In genomic region chr16:17290237-17290636, GRCh38 we compare ENCODE assay signal across 25 cellular contexts.
"Had no signal": no experiment of that assay in that cellular context is flagged by ENCODE, and none has a peak within 500 bp of the region (broad histone marks: within the 10 kb centered on the region; RNA-seq: fewer than 3 reads in every experiment).

No MANE protein-coding gene starts in this region.

- H3K36me3 ChIP-seq: brain microvascular endothelial cell, cardiac muscle cell had no signal

- H3K4me3 ChIP-seq: cardiac muscle cell had no signal

- H3K4me3 Mint-ChIP-seq: activated CD8-positive, alpha-beta T cell treated with anti-CD3 and anti-CD28 coated beads, Interleukin-2, amount 10 ng/mL, durations not matched to agents 7 days and 5 days; activated naive CD8-positive, alpha-beta T cell treated with anti-CD3 and anti-CD28 coated beads, Interleukin-2, amount 50 U/mL, for 24 hours; T-helper 17 cell; WTC11 had no signal

- H3K9me3 Mint-ChIP-seq: activated naive CD8-positive, alpha-beta T cell treated with anti-CD3 and anti-CD28 coated beads, Interleukin-2, amount 50 U/mL, for 24 hours; WTC11 had no signal

- H3K27ac Mint-ChIP-seq: activated naive CD4-positive, alpha-beta T cell treated with anti-CD3 and anti-CD28 coated beads, Interleukin-2, amount 50 U/mL, for 72 hours; activated naive CD8-positive, alpha-beta T cell treated with anti-CD3 and anti-CD28 coated beads, Interleukin-2, amount 50 U/mL, for 24 hours; T-helper 17 cell; WTC11 had no signal

- H3K27ac ChIP-seq: brain microvascular endothelial cell, cardiac muscle cell had no signal

- H3K27me3 Mint-ChIP-seq: activated naive CD8-positive, alpha-beta T cell treated with anti-CD3 and anti-CD28 coated beads, Interleukin-2, amount 50 U/mL, for 24 hours; T-helper 17 cell had no signal

- ATAC-seq: activated CD8-positive, alpha-beta T cell treated with anti-CD3 and anti-CD28 coated beads, Interleukin-2, amount 10 ng/mL, durations not matched to agents 7 days and 5 days; activated naive CD4-positive, alpha-beta T cell treated with anti-CD3 and anti-CD28 coated beads, Interleukin-2, amount 50 U/mL, for 72 hours; activated naive CD8-positive, alpha-beta T cell treated with anti-CD3 and anti-CD28 coated beads, Interleukin-2, amount 50 U/mL, for 24 hours; T-helper 17 cell; WTC11 had no signal

- DNase-seq: activated CD4-positive, alpha-beta T cell treated with anti-CD3 and anti-CD28 coated beads for 48 hours; activated CD4-positive, alpha-beta T cell treated with anti-CD3 and anti-CD28 coated beads, Interleukin-2, amount 50 U/mL, for 4 hours; activated CD4-positive, CD25-positive, alpha-beta regulatory T cell treated with anti-CD3 and anti-CD28 coated beads, Interleukin-2, amount 50 U/mL, for 72 hours; activated CD8-positive, alpha-beta memory T cell treated with anti-CD3 and anti-CD28 coated beads, Interleukin-2, amount 50 U/mL, for 48 hours; activated CD8-positive, alpha-beta T cell treated with anti-CD3 and anti-CD28 coated beads, Interleukin-2, amount 10 ng/mL, durations not matched to agents 7 days and 5 days; activated effector memory CD4-positive, alpha-beta T cell treated with Interleukin-2 at 50 U/mL for 16 hours; activated naive CD4-positive, alpha-beta T cell; activated naive CD8-positive, alpha-beta T cell treated with anti-CD3 and anti-CD28 coated beads, Interleukin-2, amount 50 U/mL, for 24 hours; activated T-cell treated with anti-CD3 and anti-CD28 coated beads, Interleukin-2, amount 50 U/mL, for 1 hour; amniotic stem cell; brain microvascular endothelial cell; KG1; NCI-H1092; NCI-H1417; NCI-H1930; NCI-H345; NCI-H510A; NCI-H526 treated with DMSO at 0.1 percent for 48 hours; NCI-H82; SIG-M5; T-helper 17 cell; T-helper 9 cell had no signal

- H3K27me3 ChIP-seq: brain microvascular endothelial cell, cardiac muscle cell had no signal

- H3K36me3 Mint-ChIP-seq: WTC11 had no signal
